ENCODE assay signal across 15 cellular contexts in genomic region chr4:116015062-116015461, GRCh38.
A peak's percentile ranks its signal among the peaks of the same experiment; 100 is the strongest.
DNase-seq lines count a peak whose midpoint lies in the region; ATAC-seq and TF ChIP-seq lines count a peak whose summit lies in the region.
"Had no signal": no experiment of that assay in that cellular context is flagged by ENCODE, and none has a peak within 500 bp of the region (broad histone marks: within the 10 kb centered on the region; RNA-seq: fewer than 3 reads in every experiment).

No MANE protein-coding gene starts in this region.

- POLR2A ChIA-PET in CD8-positive, alpha-beta T cell (lab: Charles Lee) = no interaction called here
- POLR2A ChIA-PET in RWPE1 (lab: Yijun Ruan, JAX; ENCODE audit: low non-redundant PET) = no interaction called here

- no peak for ATAC-seq in CD8-positive, alpha-beta T cell
- ATAC-seq in GM21529 (IDR thresholded peaks at IDR 0.05; ENCODE audit: unreplicated experiment) = no peak

- H3K36me3 Mint-ChIP-seq in CD8-positive, alpha-beta T cell = no peaks in the 10 kb centered on the region

- no peak overlapping the region for H3K4me3 Mint-ChIP-seq in CD8-positive, alpha-beta T cell

- TF ChIP-seq CTCF in CD8-positive, alpha-beta T cell (IDR thresholded peaks at IDR 0.05) = no peak
- no peak for TF ChIP-seq CTCF in RWPE1 (conservative IDR thresholded peaks at IDR 0.05; ENCODE audit: low read depth)

- CTCF ChIA-PET in CD8-positive, alpha-beta T cell (lab: Charles Lee) = no interaction called here
- CTCF ChIA-PET in RWPE1 (lab: Yijun Ruan, JAX) = no interaction called here

- no peaks in the 10 kb centered on the region for H3K27me3 ChIP-seq in CD8-positive, alpha-beta T cell (ENCODE audit: insufficient read depth, low read length)
- H3K27me3 ChIP-seq: SJSA1 had no signal

- DNase-seq in ELF-1 (ENCODE audit: low read depth, low spot score) (peak; percentile 15), HT-29 (ENCODE audit: low spot score) (peak; percentile 7), OCI-M1 (lab: John Stamatoyannopoulos, UW) (peak; percentile 70), epithelial cell of prostate (ENCODE audit: low read depth, low spot score) (no peak), RWPE1 (ENCODE audit: low spot score) (no peak), SHP77 (lab: John Stamatoyannopoulos, UW) (no peak)
- no peak for DNase-seq in CD8-positive, alpha-beta T cell
- DNase-seq: DMS79, IMR-90, NCI-H1417, NCI-H2029, NCI-H510A, T1000 had no signal

- no peak overlapping the region for H3K27ac Mint-ChIP-seq in CD8-positive, alpha-beta T cell

- H3K4me1 ChIP-seq in CD8-positive, alpha-beta T cell (ENCODE audit: insufficient read depth, low read length) = no peaks in the 10 kb centered on the region
- H3K4me1 ChIP-seq: SJSA1 had no signal

- peak overlapping the region; percentile 80 for H3K27ac ChIP-seq in epithelial cell of prostate
- H3K27ac ChIP-seq in CD8-positive, alpha-beta T cell (ENCODE audit: low read depth, low read length) = no peak overlapping the region
- no peak overlapping the region for H3K27ac ChIP-seq in RWPE1
- H3K27ac ChIP-seq: SJSA1 had no signal

- intact Hi-C loops in CD8-positive, alpha-beta T cell (cut with DNase I, micrococcal nuclease) = no loop called here

- H3K9me3 Mint-ChIP-seq in CD8-positive, alpha-beta T cell = peaks cover 29% of the 10 kb centered on the region

- H3K27me3 Mint-ChIP-seq in CD8-positive, alpha-beta T cell (ENCODE audit: low read depth) = no peaks in the 10 kb centered on the region

- H3K4me3 ChIP-seq in CD8-positive, alpha-beta T cell (ENCODE audit: low read depth, low read length) = no peak overlapping the region
- H3K4me3 ChIP-seq: SJSA1 had no signal

- no peaks in the 10 kb centered on the region for H3K36me3 ChIP-seq in CD8-positive, alpha-beta T cell (ENCODE audit: insufficient read depth, low read length)
- H3K36me3 ChIP-seq: SJSA1 had no signal

- peaks cover 23% of the 10 kb centered on the region for H3K9me3 ChIP-seq in CD8-positive, alpha-beta T cell (ENCODE audit: low read length)

- no peaks in the 10 kb centered on the region for H3K4me1 Mint-ChIP-seq in CD8-positive, alpha-beta T cell (ENCODE audit: low read depth)

Comparison
In these comparisons a context has a peak if more than half of its experiments do, and no peak if none do; other contexts are left out.
1. DNase-seq: peak in ELF-1 (single experiment), HT-29 (single experiment) and OCI-M1 (single experiment); none in epithelial cell of prostate (single experiment), CD8-positive, alpha-beta T cell (0 of 7), RWPE1 (single experiment) and SHP77 (0 of 2).